In the genomic region with DNA sequence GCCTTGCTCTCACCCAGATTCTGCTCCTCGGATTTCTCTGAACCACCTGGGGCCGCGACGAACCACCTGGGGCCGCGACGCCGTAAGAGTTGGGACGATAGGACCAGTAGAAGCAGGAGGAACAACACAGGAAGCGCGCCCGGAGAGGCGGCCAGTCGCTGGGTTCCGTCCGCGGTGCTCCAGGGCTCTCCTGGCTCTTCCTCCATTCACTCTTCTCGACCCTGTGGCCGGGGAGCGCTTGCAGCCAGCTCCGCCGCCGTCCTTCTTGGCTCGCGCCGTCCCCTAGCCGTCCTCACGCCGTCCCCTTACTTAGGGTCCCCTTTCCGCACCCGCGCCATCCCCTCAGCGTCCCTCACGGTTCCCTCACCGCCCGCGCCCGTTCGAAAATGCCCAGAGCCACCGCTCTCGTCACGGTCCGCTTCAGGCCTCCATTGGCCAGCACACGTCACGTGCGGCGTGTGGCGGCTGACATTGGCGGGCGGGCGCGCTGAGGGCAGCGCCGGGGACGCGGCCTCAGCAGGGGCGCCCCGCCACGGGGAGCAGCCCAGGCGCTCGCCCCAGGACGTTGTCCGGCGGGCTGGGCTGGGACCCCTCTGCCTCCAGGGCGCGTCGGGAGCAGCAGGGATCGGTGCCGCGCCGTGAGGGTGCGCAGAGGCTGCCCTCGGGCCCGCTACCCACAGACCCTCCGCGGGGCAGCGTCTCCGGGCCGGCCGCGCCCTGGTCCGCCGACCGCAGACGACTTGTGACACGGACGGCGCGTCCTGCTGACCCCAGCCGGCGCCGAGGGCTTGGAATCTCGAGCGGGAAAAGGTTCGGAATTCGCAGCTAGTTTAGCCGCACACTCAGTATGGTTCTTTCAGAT, we compare ENCODE assay signal across 8 cellular contexts. TPM values are rescaled to one million over a fixed set of nuclear protein-coding genes. Genes with fewer than 3 reads are reported as not detected.
A peak's percentile ranks its signal among the peaks of the same experiment; 100 is the strongest.
DNase-seq lines count a peak whose midpoint lies in the region; ATAC-seq and TF ChIP-seq lines count a peak whose summit lies in the region.

No MANE protein-coding gene starts in this region.

- H3K27ac ChIP-seq in AG04450 (ENCODE audit: low read depth, low read length) = peak overlapping the region; percentile 35
- peak overlapping the region; percentile 40 for H3K27ac ChIP-seq in layer of hippocampus (ENCODE audit: low read depth, low read length)

- DNase-seq in AG04450 (ENCODE audit: low read depth, low spot score) (peak; percentile 47), NCI-H2196 (lab: John Stamatoyannopoulos, UW; ENCODE audit: unreplicated experiment) (peak; percentile 83), chondrocyte (ENCODE audit: low spot score) (peak; percentile 91)
- peak; percentile 83 for DNase-seq in activated CD4-positive, CD25-positive, alpha-beta regulatory T cell treated with anti-CD3 and anti-CD28 coated beads, Interleukin-2, amount 50 U/mL, for 72 hours
- peak; percentile 62 to 76 for DNase-seq in stimulated activated CD4-positive, alpha-beta T cell treated with anti-CD3 and anti-CD28 coated beads, Interleukin-1b, Interleukin-23, amount 100 ng/mL, for 4 hours (ENCODE audit: low read depth in 2 of 2)

- CTCF ChIA-PET in AG04450 (lab: Charles Lee) = interaction anchor here (1.0 to 2.8 kb wide), 3 partner anchors 16 to 183 kb away, joined by 3 to 21 read pairs (median 14); no protein-coding TSS in a partner anchor

- H3K27me3 Mint-ChIP-seq in chondrocyte (ENCODE audit: low read depth) = no peaks in the 10 kb centered on the region

- H3K4me3 Mint-ChIP-seq in chondrocyte (ENCODE audit: unreplicated experiment) = peak overlapping the region; percentile 100

- peaks cover 8% of the 10 kb centered on the region for H3K9me3 Mint-ChIP-seq in chondrocyte (ENCODE audit: low read depth)

- H3K4me1 Mint-ChIP-seq in chondrocyte (ENCODE audit: low read depth) = peaks cover 43% of the 10 kb centered on the region

- no peak for TF ChIP-seq CTCF in AG04450 (IDR thresholded peaks at IDR 0.05; ENCODE audit: low read depth, low read length)
- no peak for TF ChIP-seq CTCF in chondrocyte (IDR thresholded peaks at IDR 0.05)

- POLR2A ChIA-PET in AG04450 (lab: Yijun Ruan, JAX) = no interaction called here

- no peaks in the 10 kb centered on the region for H3K27me3 ChIP-seq in AG04450 (ENCODE audit: control insufficient read depth, insufficient read depth, low read length)
- H3K27me3 ChIP-seq in layer of hippocampus (ENCODE audit: control insufficient read depth, insufficient read depth, low read length) = no peaks in the 10 kb centered on the region

- peak overlapping the region; percentile 99 for H3K27ac Mint-ChIP-seq in chondrocyte (ENCODE audit: unreplicated experiment)

- ATAC-seq in GM18867 (IDR thresholded peaks at IDR 0.05; ENCODE audit: unreplicated experiment) = peak; percentile 99
- ATAC-seq in HG03097 (IDR thresholded peaks at IDR 0.05; ENCODE audit: low FRiP score, unreplicated experiment) = peak; percentile 99

- H3K36me3 Mint-ChIP-seq in chondrocyte (ENCODE audit: low read depth) = peaks cover 1% of the 10 kb centered on the region

- H3K9me3 ChIP-seq in AG04450 (ENCODE audit: control insufficient read depth, insufficient read depth, low read length) = peaks cover 7% of the 10 kb centered on the region

- H3K4me3 ChIP-seq in AG04450 (ENCODE audit: low read depth, low read length) = peak overlapping the region; percentile 87

RNA-seq across cellular contexts. Expression of gene PTPDC1, which starts 53.7 kb away (rescaled TPM):
- 6.0 and 6.6 TPM in 2 replicates for polyA plus RNA-seq in AG04450 (2011; rRNA removed)
- polyA minus RNA-seq in AG04450 (2011; rRNA and poly(A)+ RNA removed) = 8.6 and 9.3 TPM in 2 replicates
- 14.9 to 24.0 TPM (median 16.0 TPM) in 3 replicates for total RNA-seq in chondrocyte

Comparison
In these comparisons a context has a peak if more than half of its experiments do, and no peak if none do; other contexts are left out.
1. Peak in every context shown above with its lines: DNase-seq, ATAC-seq, H3K4me3 ChIP-seq and H3K27ac ChIP-seq.